Comparison of ENCODE assay signal across 16 cellular contexts in the genomic region with DNA sequence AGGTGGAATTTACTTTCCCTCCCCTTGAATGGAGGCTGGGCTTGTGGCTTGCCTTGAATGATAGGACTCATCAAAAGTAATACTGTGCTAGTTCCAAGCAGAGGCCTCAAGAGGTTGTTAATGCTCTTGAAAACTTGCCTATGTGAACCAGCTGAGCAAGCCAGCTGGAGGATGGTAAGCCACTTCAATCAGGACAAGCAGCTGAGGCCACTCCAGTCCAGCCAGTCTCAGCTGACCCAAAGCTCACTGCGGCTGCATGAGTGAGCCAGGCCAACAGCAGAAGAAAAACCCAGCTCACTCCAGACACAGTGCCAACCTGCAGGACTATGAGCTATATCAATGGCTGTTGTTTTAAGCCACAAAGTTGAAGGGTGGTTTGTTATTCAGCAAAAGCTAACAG.
DNase-seq lines count a peak whose midpoint lies in the region; ATAC-seq and TF ChIP-seq lines count a peak whose summit lies in the region.
"Had no signal": no experiment of that assay in that cellular context is flagged by ENCODE, and none has a peak within 500 bp of the region (broad histone marks: within the 10 kb centered on the region; RNA-seq: fewer than 3 reads in every experiment).

No MANE protein-coding gene starts in this region.

- H3K4me3 ChIP-seq in astrocyte of the spinal cord (ENCODE audit: low read depth, low read length): no peak overlapping the region
- H3K4me3 ChIP-seq: pancreas had no signal

- POLR2A ChIA-PET in RWPE1 (lab: Yijun Ruan, JAX; ENCODE audit: low non-redundant PET): no interaction called here

- DNase-seq in astrocyte of the spinal cord (ENCODE audit: low read depth, low spot score) (peak; percentile 10), progenitor cell of endocrine pancreas (ENCODE audit: low spot score, unreplicated experiment) (no peak), RWPE1 (ENCODE audit: low spot score) (no peak)
- DNase-seq in activated T-cell treated with anti-CD3 and anti-CD28 coated beads, Interleukin-2, amount 50 U/mL, for 4 hours: no peak
- DNase-seq: activated CD4-positive, alpha-beta memory T cell treated with anti-CD3 and anti-CD28 coated beads, Interleukin-2, amount 10 ng/mL, durations not matched to agents 7 days and 5 days; activated naive CD4-positive, alpha-beta T cell treated with anti-CD3 and anti-CD28 coated beads for 36 hours; EL; HFFc6; NCI-H146; pancreas; stimulated activated naive B cell treated with anti-CD40 and anti-IgM and Interleukin-4, amounts not matched to agents 10 μg/mL and 1 μg/mL and 100 μg/mL, for 72 hours had no signal

- H3K4me3 Mint-ChIP-seq in progenitor cell of endocrine pancreas (ENCODE audit: low read depth): no peak overlapping the region
- no peak overlapping the region for H3K4me3 Mint-ChIP-seq in activated T-cell treated with anti-CD3 and anti-CD28 coated beads, Interleukin-2, amount 50 U/mL, for 4 hours
- H3K4me3 Mint-ChIP-seq: activated CD4-positive, alpha-beta memory T cell treated with anti-CD3 and anti-CD28 coated beads, Interleukin-2, amount 10 ng/mL, durations not matched to agents 7 days and 5 days; activated naive CD4-positive, alpha-beta T cell treated with anti-CD3 and anti-CD28 coated beads for 36 hours; HFFc6; stimulated activated naive B cell treated with anti-CD40 and anti-IgM and Interleukin-4, amounts not matched to agents 10 μg/mL and 1 μg/mL and 100 μg/mL, for 72 hours; T-helper 2 cell treated with Interferon-gamma antibody and Interleukin-4, amounts not matched to agents 5 μg/mL and 100 μg/mL, for 36 hours had no signal

- CTCF ChIA-PET in RWPE1 (lab: Yijun Ruan, JAX): no interaction called here

- no peaks in the 10 kb centered on the region for H3K9me3 Mint-ChIP-seq in progenitor cell of endocrine pancreas (ENCODE audit: low read depth)
- H3K9me3 Mint-ChIP-seq in activated T-cell treated with anti-CD3 and anti-CD28 coated beads, Interleukin-2, amount 50 U/mL, for 4 hours: no peaks in the 10 kb centered on the region
- H3K9me3 Mint-ChIP-seq: activated CD4-positive, alpha-beta memory T cell treated with anti-CD3 and anti-CD28 coated beads, Interleukin-2, amount 10 ng/mL, durations not matched to agents 7 days and 5 days; activated naive CD4-positive, alpha-beta T cell treated with anti-CD3 and anti-CD28 coated beads for 36 hours; HFFc6; stimulated activated naive B cell treated with anti-CD40 and anti-IgM and Interleukin-4, amounts not matched to agents 10 μg/mL and 1 μg/mL and 100 μg/mL, for 72 hours; T-helper 2 cell treated with Interferon-gamma antibody and Interleukin-4, amounts not matched to agents 5 μg/mL and 100 μg/mL, for 36 hours had no signal

- TF ChIP-seq CTCF in astrocyte of the spinal cord (IDR thresholded peaks at IDR 0.05; ENCODE audit: low read depth, low read length) (no peak), progenitor cell of endocrine pancreas (IDR thresholded peaks at IDR 0.05; ENCODE audit: unreplicated experiment) (no peak), RWPE1 (conservative IDR thresholded peaks at IDR 0.05; ENCODE audit: low read depth) (no peak)

- H3K4me1 Mint-ChIP-seq in progenitor cell of endocrine pancreas (ENCODE audit: low read depth): no peaks in the 10 kb centered on the region
- H3K4me1 Mint-ChIP-seq in activated T-cell treated with anti-CD3 and anti-CD28 coated beads, Interleukin-2, amount 50 U/mL, for 4 hours (ENCODE audit: low read depth): no peaks in the 10 kb centered on the region
- H3K4me1 Mint-ChIP-seq: activated CD4-positive, alpha-beta memory T cell treated with anti-CD3 and anti-CD28 coated beads, Interleukin-2, amount 10 ng/mL, durations not matched to agents 7 days and 5 days; stimulated activated naive B cell treated with anti-CD40 and anti-IgM and Interleukin-4, amounts not matched to agents 10 μg/mL and 1 μg/mL and 100 μg/mL, for 72 hours had no signal

- H3K27ac Mint-ChIP-seq in progenitor cell of endocrine pancreas: no peak overlapping the region
- H3K27ac Mint-ChIP-seq: activated CD4-positive, alpha-beta memory T cell treated with anti-CD3 and anti-CD28 coated beads, Interleukin-2, amount 10 ng/mL, durations not matched to agents 7 days and 5 days; activated naive CD4-positive, alpha-beta T cell treated with anti-CD3 and anti-CD28 coated beads for 36 hours; HFFc6; stimulated activated naive B cell treated with anti-CD40 and anti-IgM and Interleukin-4, amounts not matched to agents 10 μg/mL and 1 μg/mL and 100 μg/mL, for 72 hours; T-helper 2 cell treated with Interferon-gamma antibody and Interleukin-4, amounts not matched to agents 5 μg/mL and 100 μg/mL, for 36 hours had no signal

- in situ Hi-C loops in astrocyte of the spinal cord (cut with HindIII; ENCODE audit: low sequenced_read_pairs): no loop called here

- peak; percentile 39 for ATAC-seq in GM18517 (IDR thresholded peaks at IDR 0.05; ENCODE audit: unreplicated experiment)
- peak; percentile 39 for ATAC-seq in GM21528 (IDR thresholded peaks at IDR 0.05; ENCODE audit: low FRiP score, unreplicated experiment)
- peak; percentile 28 for ATAC-seq in HG03457 (IDR thresholded peaks at IDR 0.05; ENCODE audit: unreplicated experiment)
- ATAC-seq in HG03469 (IDR thresholded peaks at IDR 0.05; ENCODE audit: unreplicated experiment): no peak
- no peak for ATAC-seq in activated T-cell treated with anti-CD3 and anti-CD28 coated beads, Interleukin-2, amount 50 U/mL, for 4 hours
- ATAC-seq: pancreas; stimulated activated naive B cell treated with anti-CD40 and anti-IgM and Interleukin-4, amounts not matched to agents 10 μg/mL and 1 μg/mL and 100 μg/mL, for 72 hours had no signal

- H3K27ac ChIP-seq in RWPE1: no peak overlapping the region
- H3K27ac ChIP-seq: pancreas had no signal

- H3K27me3 Mint-ChIP-seq in progenitor cell of endocrine pancreas: no peaks in the 10 kb centered on the region
- no peaks in the 10 kb centered on the region for H3K27me3 Mint-ChIP-seq in activated T-cell treated with anti-CD3 and anti-CD28 coated beads, Interleukin-2, amount 50 U/mL, for 4 hours (ENCODE audit: low read depth)
- H3K27me3 Mint-ChIP-seq: activated CD4-positive, alpha-beta memory T cell treated with anti-CD3 and anti-CD28 coated beads, Interleukin-2, amount 10 ng/mL, durations not matched to agents 7 days and 5 days; stimulated activated naive B cell treated with anti-CD40 and anti-IgM and Interleukin-4, amounts not matched to agents 10 μg/mL and 1 μg/mL and 100 μg/mL, for 72 hours had no signal

- no peaks in the 10 kb centered on the region for H3K36me3 Mint-ChIP-seq in progenitor cell of endocrine pancreas (ENCODE audit: insufficient read depth)
- H3K36me3 Mint-ChIP-seq in activated T-cell treated with anti-CD3 and anti-CD28 coated beads, Interleukin-2, amount 50 U/mL, for 4 hours (ENCODE audit: insufficient read depth): no peaks in the 10 kb centered on the region
- H3K36me3 Mint-ChIP-seq: stimulated activated naive B cell treated with anti-CD40 and anti-IgM and Interleukin-4, amounts not matched to agents 10 μg/mL and 1 μg/mL and 100 μg/mL, for 72 hours had no signal

Comparison
In these comparisons a context has a peak if more than half of its experiments do, and no peak if none do; other contexts are left out.
1. ATAC-seq: peak in GM18517 (single experiment), GM21528 (single experiment) and HG03457 (single experiment); none in HG03469 (single experiment) and activated T-cell treated with anti-CD3 and anti-CD28 coated beads, Interleukin-2, amount 50 U/mL, for 4 hours (0 of 2).